Comparison of ENCODE assay signal across 8 cellular contexts in the genomic region with DNA sequence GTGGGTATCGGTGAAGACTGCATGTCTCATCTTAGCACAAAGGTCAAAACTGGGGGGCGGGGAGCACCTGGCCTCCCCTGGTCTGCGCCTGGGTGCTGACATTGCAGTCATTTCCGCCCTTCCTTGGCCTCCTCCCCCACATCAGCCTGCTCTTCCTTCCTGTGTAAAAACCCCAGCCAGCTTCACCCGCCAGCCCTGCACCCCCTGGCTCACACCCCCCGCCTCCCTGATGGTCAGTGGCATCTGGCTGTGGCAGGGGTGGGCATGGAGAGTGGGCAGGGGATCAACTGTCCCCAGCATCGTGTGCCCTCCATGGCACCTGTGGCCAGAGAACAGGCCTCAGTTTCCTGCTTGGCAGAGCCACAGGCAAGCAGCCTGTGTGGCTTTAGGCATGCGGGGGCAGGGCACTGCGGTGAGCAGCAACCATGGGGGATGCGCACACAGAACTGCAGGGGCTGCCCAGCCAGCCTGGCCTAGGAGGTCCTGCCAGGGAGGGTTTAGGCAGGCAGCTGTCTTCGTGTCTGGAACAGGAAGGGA. TPM values are rescaled to one million over a fixed set of nuclear protein-coding genes. Genes with fewer than 3 reads are reported as not detected.
DNase-seq lines count a peak whose midpoint lies in the region; ATAC-seq and TF ChIP-seq lines count a peak whose summit lies in the region.

No MANE protein-coding gene starts in this region.

- POLR2A ChIA-PET in A673 (lab: Charles Lee; ENCODE audit: low non-redundant PET) = no interaction called here

- CTCF ChIA-PET in A673 (lab: Charles Lee) = no interaction called here

- H2AFZ ChIP-seq in ACC112 (ENCODE audit: low read length, unreplicated experiment) = no peak overlapping the region

- no TSS peak for BruUV-seq in A673 (replicated peaks; lab: Mats Ljungman, UMichigan)

- H3K27ac ChIP-seq in ACC112 (ENCODE audit: low read depth, low read length) (peak overlapping the region; percentile 22; the same call in 1 of the 2 replicates), A673 (ENCODE audit: low read depth, low read length, poor library complexity, severe bottlenecking) (no peak overlapping the region)

- peak; percentile 52 for ATAC-seq in GM21360 (IDR thresholded peaks at IDR 0.05; ENCODE audit: unreplicated experiment)

- TF ChIP-seq CTCF in A673 (conservative IDR thresholded peaks at IDR 0.05; ENCODE audit: low read depth, low read length) = no peak

- H3K79me2 ChIP-seq in ACC112 (ENCODE audit: control insufficient read depth, insufficient read depth, low read length, unreplicated experiment) = peaks cover 39% of the 10 kb centered on the region

- intact Hi-C loops in A673 (cut with micrococcal nuclease; ENCODE audit: unreplicated experiment) = no loop called here

- H3K4me3 ChIP-seq in ACC112 (ENCODE audit: low read depth, low read length) (no peak overlapping the region), A673 (ENCODE audit: low read depth, low read length, poor library complexity, severe bottlenecking) (no peak overlapping the region)

- H3K27me3 ChIP-seq in ACC112 (ENCODE audit: insufficient read depth, low read length) = no peaks in the 10 kb centered on the region
- no peaks in the 10 kb centered on the region for H3K27me3 ChIP-seq in A673 (replicated peaks; ENCODE audit: insufficient read depth, low read depth, low read length, poor library complexity)

- peaks cover 54% of the 10 kb centered on the region for H3K4me1 ChIP-seq in ACC112 (ENCODE audit: control insufficient read depth, insufficient read depth, low read length, unreplicated experiment)
- no peaks in the 10 kb centered on the region for H3K4me1 ChIP-seq in A673 (ENCODE audit: insufficient read depth, low read length, poor library complexity, severe bottlenecking)

- peaks cover 26% of the 10 kb centered on the region for H3K36me3 ChIP-seq in ACC112 (ENCODE audit: insufficient read depth, low read length)
- no peaks in the 10 kb centered on the region for H3K36me3 ChIP-seq in A673 (ENCODE audit: insufficient read depth, low read length, poor library complexity, severe bottlenecking)

- DNase-seq in KG1 (lab: John Stamatoyannopoulos, UW) (peak; percentile 88), glomerular visceral epithelial cell (ENCODE audit: extremely low spot score) (peak; percentile 77), A673 (ENCODE audit: low spot score) (no peak), COR-L47 (lab: John Stamatoyannopoulos, UW) (no peak)
- peak; percentile 64 to 73 for DNase-seq in activated CD8-positive, alpha-beta memory T cell treated with anti-CD3 and anti-CD28 coated beads for 1 hour (ENCODE audit: extremely low read depth in 1 of 2, low read depth in 1 of 2)
- DNase-seq in stimulated activated CD4-positive, alpha-beta T cell treated with anti-CD3 and anti-CD28 coated beads, Interleukin-2, amount 100 ng/mL, for 4 hours (ENCODE audit: low read depth) = peak; percentile 86

- H3K9me3 ChIP-seq in A673 (ENCODE audit: low read depth, low read length, poor library complexity, severe bottlenecking) = no peaks in the 10 kb centered on the region

RNA-seq across cellular contexts. Expression of a gene that starts 29.0 kb away (rescaled TPM):
- total RNA-seq in A673 (2021) = 76.9 and 78.3 TPM in 2 replicates

RNA-seq across cellular contexts. Expression of a gene that starts 45.4 kb away (rescaled TPM):
- total RNA-seq in A673 (2021) = 764 and 879 TPM in 2 replicates

Comparison
In these comparisons a context has a peak if more than half of its experiments do, and no peak if none do; other contexts are left out.
1. DNase-seq: peak in KG1 (single experiment), activated CD8-positive, alpha-beta memory T cell treated with anti-CD3 and anti-CD28 coated beads for 1 hour (2 of 2), glomerular visceral epithelial cell (single experiment) and stimulated activated CD4-positive, alpha-beta T cell treated with anti-CD3 and anti-CD28 coated beads, Interleukin-2, amount 100 ng/mL, for 4 hours (single experiment); none in A673 (single experiment) and COR-L47 (single experiment).